In the genomic region with DNA sequence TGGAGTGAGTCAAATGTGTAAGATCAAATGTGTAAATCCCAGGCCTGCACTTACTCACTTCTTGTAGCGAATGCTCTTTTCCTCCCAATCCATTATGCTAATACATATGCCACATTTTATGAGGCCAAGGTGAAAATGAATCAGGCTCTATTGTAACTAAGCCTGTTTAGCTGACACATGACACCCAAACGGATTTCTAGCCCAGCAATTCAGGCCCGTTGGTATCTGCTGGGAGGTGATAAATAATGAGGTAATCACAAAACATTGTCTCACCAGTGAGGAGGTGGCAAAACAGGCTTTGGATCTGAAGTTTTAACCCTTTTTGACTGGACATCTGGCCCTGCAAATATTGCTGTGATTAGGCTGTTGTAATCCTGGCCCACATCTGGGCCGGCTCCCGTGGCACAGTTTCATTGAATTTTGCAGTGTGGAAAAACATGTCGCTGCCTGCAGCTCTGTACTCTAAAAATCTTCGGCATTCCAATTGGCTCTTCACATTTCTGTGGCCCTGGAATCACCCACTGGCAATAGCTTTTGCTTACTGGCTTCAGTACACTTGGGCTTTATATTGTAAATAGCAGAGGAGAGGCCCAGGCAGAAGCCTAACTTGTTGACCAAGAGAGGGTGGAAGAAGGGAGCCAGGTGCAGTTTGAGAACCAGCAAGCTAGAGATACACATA, we compare ENCODE assay signal across 11 cellular contexts.
DNase-seq lines count a peak whose midpoint lies in the region; ATAC-seq and TF ChIP-seq lines count a peak whose summit lies in the region.
"Had no signal": no experiment of that assay in that cellular context is flagged by ENCODE, and none has a peak within 500 bp of the region (broad histone marks: within the 10 kb centered on the region; RNA-seq: fewer than 3 reads in every experiment).

No MANE protein-coding gene starts in this region.

- peak overlapping the region; percentile 54 for H3K27ac ChIP-seq in A673 (ENCODE audit: low read depth, low read length, poor library complexity, severe bottlenecking)
- H3K27ac ChIP-seq in esophagus muscularis mucosa (replicated peaks in 1 of 4), result no peak overlapping the region

- H3K36me3 ChIP-seq in A673 (ENCODE audit: insufficient read depth, low read length, poor library complexity, severe bottlenecking), result no peaks in the 10 kb centered on the region
- no peaks in the 10 kb centered on the region for H3K36me3 ChIP-seq in esophagus muscularis mucosa

- TF ChIP-seq EP300 in Ishikawa (IDR thresholded peaks at IDR 0.05; ENCODE audit: borderline replicate concordance), result peak; percentile 71; the same call in 1 of the 2 replicates
- no peak for TF ChIP-seq EP300 in esophagus muscularis mucosa (IDR thresholded peaks at IDR 0.05)

- H3K4me1 ChIP-seq in A673 (ENCODE audit: insufficient read depth, low read length, poor library complexity, severe bottlenecking) (peaks cover 49% of the 10 kb centered on the region), esophagus muscularis mucosa (no peaks in the 10 kb centered on the region)

- TF ChIP-seq RAD21 in Ishikawa (IDR thresholded peaks at IDR 0.05; ENCODE audit: low read depth), result no peak

- intact Hi-C loops in A673 (cut with micrococcal nuclease; ENCODE audit: unreplicated experiment), result no loop called here
- intact Hi-C loops in esophagus muscularis mucosa (cut with DNase I), result no loop called here

- TF ChIP-seq POLR2A in esophagus muscularis mucosa (IDR thresholded peaks at IDR 0.05; ENCODE audit: low read depth), result no peak

- no peaks in the 10 kb centered on the region for H3K9me3 ChIP-seq in A673 (ENCODE audit: low read depth, low read length, poor library complexity, severe bottlenecking)
- no peaks in the 10 kb centered on the region for H3K9me3 ChIP-seq in esophagus muscularis mucosa

- no peak for ATAC-seq in activated CD4-positive, CD25-positive, alpha-beta regulatory T cell treated with anti-CD3 and anti-CD28 coated beads, Interleukin-2, amount 50 U/mL, for 24 hours
- ATAC-seq: activated CD4-positive, alpha-beta T cell treated with anti-CD3 and anti-CD28 coated beads for 36 hours; left ventricle myocardium superior; Panc1 had no signal

- TF ChIP-seq CTCF in A673 (conservative IDR thresholded peaks at IDR 0.05; ENCODE audit: low read depth, low read length), result no peak
- no peak for TF ChIP-seq CTCF in esophagus muscularis mucosa (IDR thresholded peaks at IDR 0.05)

- BruUV-seq in A673 (replicated peaks; lab: Mats Ljungman, UMichigan), result no TSS peak

- H3K27me3 ChIP-seq in A673 (replicated peaks; ENCODE audit: insufficient read depth, low read depth, low read length, poor library complexity), result no peaks in the 10 kb centered on the region
- no peaks in the 10 kb centered on the region for H3K27me3 ChIP-seq in esophagus muscularis mucosa

- POLR2A ChIA-PET in A673 (lab: Charles Lee; ENCODE audit: low non-redundant PET), result no interaction called here

- no peak overlapping the region for H3K4me3 ChIP-seq in A673 (ENCODE audit: low read depth, low read length, poor library complexity, severe bottlenecking)
- no peak overlapping the region for H3K4me3 ChIP-seq in esophagus muscularis mucosa

- CTCF ChIA-PET in A673 (lab: Charles Lee), result no interaction called here

- WGBS in esophagus muscularis mucosa, result 63% methylated on average over 7 of the region's 7 CpGs

- DNase-seq in A673 (ENCODE audit: low spot score) (peak; percentile 60), NCI-H526 (lab: John Stamatoyannopoulos, UW) (peak; percentile 44 to 56), esophagus muscularis mucosa (ENCODE audit: extremely low spot score) (peak; percentile 66), COLO829 (ENCODE audit: low spot score) (no peak), NAMALWA (ENCODE audit: low spot score) (no peak)
- DNase-seq in stimulated activated CD4-positive, alpha-beta T cell treated with anti-CD3 and anti-CD28 coated beads, Interleukin-1b, Interleukin-23, amount 100 ng/mL, for 48 hours, result no peak
- DNase-seq: activated CD4-positive, alpha-beta T cell treated with anti-CD3 and anti-CD28 coated beads for 36 hours; left ventricle myocardium superior had no signal

TF ChIP-seq in Ishikawa, 13 proteins besides CTCF, POLR2A, EP300 and RAD21:
- TF ChIP-seq TAF1 (IDR thresholded peaks at IDR 0.05; ENCODE audit: low read depth) (no peak), CREB1 (IDR thresholded peaks at IDR 0.05; ENCODE audit: low read depth) (no peak), EGR1 (IDR thresholded peaks at IDR 0.05) (no peak), CEBPB (IDR thresholded peaks at IDR 0.05) (peak; percentile 26), TCF12 (IDR thresholded peaks at IDR 0.05; ENCODE audit: low read depth) (peak; percentile 56), FOXM1 (IDR thresholded peaks at IDR 0.05; ENCODE audit: borderline replicate concordance, low read depth) (peak; percentile 49; the same call in 1 of the 2 replicates), MAX (IDR thresholded peaks at IDR 0.05) (no peak), TEAD4 (IDR thresholded peaks at IDR 0.05) (peak; percentile 52; the same call in 1 of the 2 replicates), ZBTB7A (IDR thresholded peaks at IDR 0.05; ENCODE audit: low read depth) (no peak), NFIC (IDR thresholded peaks at IDR 0.05) (peak; percentile 29), YY1 (IDR thresholded peaks at IDR 0.05; ENCODE audit: low read depth) (no peak)
- TF ChIP-seq, protein P1, sequence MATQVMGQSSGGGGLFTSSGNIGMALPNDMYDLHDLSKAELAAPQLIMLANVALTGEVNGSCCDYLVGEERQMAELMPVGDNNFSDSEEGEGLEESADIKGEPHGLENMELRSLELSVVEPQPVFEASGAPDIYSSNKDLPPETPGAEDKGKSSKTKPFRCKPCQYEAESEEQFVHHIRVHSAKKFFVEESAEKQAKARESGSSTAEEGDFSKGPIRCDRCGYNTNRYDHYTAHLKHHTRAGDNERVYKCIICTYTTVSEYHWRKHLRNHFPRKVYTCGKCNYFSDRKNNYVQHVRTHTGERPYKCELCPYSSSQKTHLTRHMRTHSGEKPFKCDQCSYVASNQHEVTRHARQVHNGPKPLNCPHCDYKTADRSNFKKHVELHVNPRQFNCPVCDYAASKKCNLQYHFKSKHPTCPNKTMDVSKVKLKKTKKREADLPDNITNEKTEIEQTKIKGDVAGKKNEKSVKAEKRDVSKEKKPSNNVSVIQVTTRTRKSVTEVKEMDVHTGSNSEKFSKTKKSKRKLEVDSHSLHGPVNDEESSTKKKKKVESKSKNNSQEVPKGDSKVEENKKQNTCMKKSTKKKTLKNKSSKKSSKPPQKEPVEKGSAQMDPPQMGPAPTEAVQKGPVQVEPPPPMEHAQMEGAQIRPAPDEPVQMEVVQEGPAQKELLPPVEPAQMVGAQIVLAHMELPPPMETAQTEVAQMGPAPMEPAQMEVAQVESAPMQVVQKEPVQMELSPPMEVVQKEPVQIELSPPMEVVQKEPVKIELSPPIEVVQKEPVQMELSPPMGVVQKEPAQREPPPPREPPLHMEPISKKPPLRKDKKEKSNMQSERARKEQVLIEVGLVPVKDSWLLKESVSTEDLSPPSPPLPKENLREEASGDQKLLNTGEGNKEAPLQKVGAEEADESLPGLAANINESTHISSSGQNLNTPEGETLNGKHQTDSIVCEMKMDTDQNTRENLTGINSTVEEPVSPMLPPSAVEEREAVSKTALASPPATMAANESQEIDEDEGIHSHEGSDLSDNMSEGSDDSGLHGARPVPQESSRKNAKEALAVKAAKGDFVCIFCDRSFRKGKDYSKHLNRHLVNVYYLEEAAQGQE (IDR thresholded peaks at IDR 0.05; ENCODE audit: low read depth), result no peak
- TF ChIP-seq, protein P2, sequence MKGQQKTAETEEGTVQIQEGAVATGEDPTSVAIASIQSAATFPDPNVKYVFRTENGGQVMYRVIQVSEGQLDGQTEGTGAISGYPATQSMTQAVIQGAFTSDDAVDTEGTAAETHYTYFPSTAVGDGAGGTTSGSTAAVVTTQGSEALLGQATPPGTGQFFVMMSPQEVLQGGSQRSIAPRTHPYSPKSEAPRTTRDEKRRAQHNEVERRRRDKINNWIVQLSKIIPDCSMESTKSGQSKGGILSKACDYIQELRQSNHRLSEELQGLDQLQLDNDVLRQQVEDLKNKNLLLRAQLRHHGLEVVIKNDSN (IDR thresholded peaks at IDR 0.05), result no peak

Comparison
In these comparisons a context has a peak if more than half of its experiments do, and no peak if none do; other contexts are left out.
1. DNase-seq: peak in A673 (single experiment), NCI-H526 (2 of 2) and esophagus muscularis mucosa (single experiment); none in COLO829 (single experiment), stimulated activated CD4-positive, alpha-beta T cell treated with anti-CD3 and anti-CD28 coated beads, Interleukin-1b, Interleukin-23, amount 100 ng/mL, for 48 hours (single experiment) and NAMALWA (single experiment).